Comparison of ENCODE assay signal across 8 cellular contexts in genomic region chr22:20857838-20858614, GRCh38. TPM values are rescaled to one million over a fixed set of nuclear protein-coding genes. Genes with fewer than 3 reads are reported as not detected.
DNase-seq lines count a peak whose midpoint lies in the region; FAIRE-seq and TF ChIP-seq lines count a peak whose summit lies in the region.

No MANE protein-coding gene starts in this region.

- H3K4me3 ChIP-seq in suprapubic skin = peak overlapping the region; percentile 68

- H3K36me3 ChIP-seq in ES-I3 (ENCODE audit: insufficient read depth, low read length) (no peaks in the 10 kb centered on the region), suprapubic skin (no peaks in the 10 kb centered on the region)

- no peaks in the 10 kb centered on the region for H3K27me3 ChIP-seq in suprapubic skin

- TF ChIP-seq POLR2A in H54 (IDR thresholded peaks at IDR 0.05; ENCODE audit: low read depth, low read length) = no peak
- TF ChIP-seq POLR2A in suprapubic skin (IDR thresholded peaks at IDR 0.05) = no peak

- WGBS in suprapubic skin = 2% methylated on average over 31 of the region's 38 CpGs

- peaks cover 8% of the 10 kb centered on the region; the same call in 1 of the 2 replicates for H3K4me1 ChIP-seq in ES-I3 (ENCODE audit: insufficient read depth, low read length)
- H3K4me1 ChIP-seq in suprapubic skin = peaks cover 57% of the 10 kb centered on the region

- TF ChIP-seq EP300 in suprapubic skin (IDR thresholded peaks at IDR 0.05) = no peak

- peak; percentile 52 for DNase-seq in H54 (ENCODE audit: insufficient read length, low spot score)
- DNase-seq in LoVo (ENCODE audit: low spot score) = peak; percentile 59
- DNase-seq in SK-N-DZ (ENCODE audit: low spot score) = peak; percentile 96
- DNase-seq in activated naive CD4-positive, alpha-beta T cell treated with anti-CD3 and anti-CD28 coated beads, Interleukin-2, amount 50 U/mL, for 16 hours = peak; percentile 86
- peak; percentile 77 for DNase-seq in glomerular visceral epithelial cell (ENCODE audit: extremely low spot score)
- peak; percentile 80 for DNase-seq in occipital lobe (lab: John Stamatoyannopoulos, UW)
- peak; percentile 90 to 94 for DNase-seq in suprapubic skin (ENCODE audit: low spot score in 2 of 2)

- no peak for FAIRE-seq in H54 (lab: Jason Lieb, UNC)

- no peak for TF ChIP-seq CTCF in suprapubic skin (IDR thresholded peaks at IDR 0.05)

- H3K27ac ChIP-seq in suprapubic skin = peak overlapping the region; percentile 84

- no peaks in the 10 kb centered on the region for H3K9me3 ChIP-seq in ES-I3 (ENCODE audit: control insufficient read depth, insufficient read depth, low read length)
- H3K9me3 ChIP-seq in suprapubic skin = no peaks in the 10 kb centered on the region

- peak overlapping the region; percentile 97 for H3K9ac ChIP-seq in ES-I3 (ENCODE audit: low read depth, low read length)

RNA-seq across cellular contexts. Expression of gene PI4KA, which starts 0.6 kb away (rescaled TPM):
- 30.7 and 35.9 TPM in 2 replicates for polyA plus RNA-seq in SK-N-DZ (2014; cell fraction: cytosol; rRNA removed)
- 80.8 and 155 TPM in 2 replicates for polyA plus RNA-seq in SK-N-DZ (2014; cell fraction: nucleus; rRNA removed)
- 41.6 TPM for total RNA-seq in occipital lobe
- 100 to 1,000 TPM in 1 of 4 donors, 10 to 100 TPM in 3; 44.7 to 136 (median 67.7) TPM for total RNA-seq in suprapubic skin

RNA-seq across cellular contexts. Expression of gene SNAP29, which starts 0.8 kb away (rescaled TPM):
- polyA plus RNA-seq in SK-N-DZ (2014; cell fraction: cytosol; rRNA removed) = 9.4 and 10.3 TPM in 2 replicates
- 6.2 and 6.6 TPM in 2 replicates for polyA plus RNA-seq in SK-N-DZ (2014; cell fraction: nucleus; rRNA removed)
- 6.1 TPM for total RNA-seq in occipital lobe
- total RNA-seq in suprapubic skin = 10 to 100 TPM; 19.1 to 29.8 (median 22.8) TPM

RNA-seq across cellular contexts. Expression of gene CRKL, which starts 59.2 kb away (rescaled TPM):
- 72.7 and 81.3 TPM in 2 replicates for polyA plus RNA-seq in SK-N-DZ (2014; cell fraction: cytosol; rRNA removed)
- polyA plus RNA-seq in SK-N-DZ (2014; cell fraction: nucleus; rRNA removed) = 33.4 and 40.2 TPM in 2 replicates
- 58.3 TPM for total RNA-seq in occipital lobe
- 10 to 100 TPM; 52.7 to 75.3 (median 71.9) TPM for total RNA-seq in suprapubic skin

Comparison
In these comparisons a context has a peak if more than half of its experiments do, and no peak if none do; other contexts are left out.
1. Peak in every context shown above with its lines: DNase-seq, H3K4me3 ChIP-seq and H3K27ac ChIP-seq.